17 cellular contexts compared by ENCODE assay signal in the genomic region with DNA sequence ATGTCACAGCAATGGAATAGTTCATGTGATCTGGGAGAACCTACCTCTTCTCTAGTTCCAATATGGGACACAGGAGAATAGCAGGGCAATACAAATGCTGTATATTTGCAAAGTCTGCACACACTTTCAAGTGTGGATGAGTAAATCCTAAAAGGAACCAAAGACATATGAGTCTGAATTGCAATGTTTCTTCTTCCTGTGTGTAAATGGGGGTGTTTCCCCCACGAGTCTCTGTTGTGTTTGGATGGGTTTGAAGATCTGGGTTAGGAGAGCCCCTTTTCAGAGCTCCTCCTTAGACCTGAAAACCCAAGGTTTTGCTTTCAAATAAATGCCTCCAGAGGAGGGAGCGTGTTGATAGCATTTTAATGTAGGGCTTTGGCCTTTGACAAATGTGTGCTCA.
DNase-seq lines count a peak whose midpoint lies in the region; ATAC-seq lines count a peak whose summit lies in the region.
"Had no signal": no experiment of that assay in that cellular context is flagged by ENCODE, and none has a peak within 500 bp of the region (broad histone marks: within the 10 kb centered on the region; RNA-seq: fewer than 3 reads in every experiment).

No MANE protein-coding gene starts in this region.

- no peak overlapping the region for H3K27ac Mint-ChIP-seq in stimulated activated naive CD8-positive, alpha-beta T cell treated with anti-CD3 and anti-CD28 coated beads, Interleukin-15, amount 100 ng/mL, for 72 hours
- H3K27ac Mint-ChIP-seq in dendritic cell treated with granulocyte-macrophage colony-stimulating factor and Interleukin-4, amounts not matched to agents 40 ng/mL and 50 ng/mL, for 4 days, result peak overlapping the region; percentile 89

- H3K27me3 Mint-ChIP-seq in stimulated activated naive CD8-positive, alpha-beta T cell treated with anti-CD3 and anti-CD28 coated beads, Interleukin-15, amount 100 ng/mL, for 72 hours, result no peaks in the 10 kb centered on the region
- no peaks in the 10 kb centered on the region for H3K27me3 Mint-ChIP-seq in dendritic cell treated with granulocyte-macrophage colony-stimulating factor and Interleukin-4, amounts not matched to agents 40 ng/mL and 50 ng/mL, for 4 days

- intact Hi-C loops in dendritic cell treated with granulocyte-macrophage colony-stimulating factor and Interleukin-4, amounts not matched to agents 40 ng/mL and 50 ng/mL, for 4 days (cut with micrococcal nuclease), result loop anchor here (10.0 kb wide), 1 partner anchor 109 kb away; the partner anchor contains the start of gene SNX30
- intact Hi-C loops in head of caudate nucleus (cut with DNase I), result no loop called here

- no peak overlapping the region for H3K4me3 Mint-ChIP-seq in stimulated activated naive CD8-positive, alpha-beta T cell treated with anti-CD3 and anti-CD28 coated beads, Interleukin-15, amount 100 ng/mL, for 72 hours
- peak overlapping the region; percentile 42 for H3K4me3 Mint-ChIP-seq in dendritic cell treated with granulocyte-macrophage colony-stimulating factor and Interleukin-4, amounts not matched to agents 40 ng/mL and 50 ng/mL, for 4 days

- ATAC-seq in stimulated activated naive CD8-positive, alpha-beta T cell treated with anti-CD3 and anti-CD28 coated beads, Interleukin-15, amount 100 ng/mL, for 72 hours, result peak; percentile 86
- no peak for ATAC-seq in stimulated activated naive CD8-positive, alpha-beta T cell treated with anti-CD3 and anti-CD28 coated beads, Interleukin-15, Interleukin-2, amounts not matched to agents 100 U/mL and 50 U/mL, for 24 hours
- ATAC-seq in HG02870 (IDR thresholded peaks at IDR 0.05; ENCODE audit: unreplicated experiment) (peak; percentile 42), HG03108 (IDR thresholded peaks at IDR 0.05; ENCODE audit: unreplicated experiment) (no peak), GM19397 (IDR thresholded peaks at IDR 0.05; ENCODE audit: unreplicated experiment) (no peak)

- peak in 1 of 2 donors; percentile 21 for DNase-seq in stimulated activated naive CD8-positive, alpha-beta T cell treated with anti-CD3 and anti-CD28 coated beads, Interleukin-15, amount 100 ng/mL, for 72 hours
- DNase-seq in stimulated activated naive CD8-positive, alpha-beta T cell treated with anti-CD3 and anti-CD28 coated beads, Interleukin-15, Interleukin-2, amounts not matched to agents 100 U/mL and 50 U/mL, for 24 hours, result no peak
- DNase-seq in NCI-H345 treated with DMSO at 0.1 percent for 48 hours (lab: John Stamatoyannopoulos, UW; ENCODE audit: unreplicated experiment), result no peak
- DNase-seq in head of caudate nucleus, result no peak
- DNase-seq: activated CD4-positive, alpha-beta T cell treated with anti-CD3 and anti-CD28 coated beads, Interleukin-2, amount 50 U/mL, for 4 hours; Caco-2; central memory CD4-positive, alpha-beta T cell; effector CD8-positive, alpha-beta T cell; EL; esophagus squamous epithelium; NCI-H1694 treated with DMSO at 0.1 percent for 48 hours; NCI-H226; SW 1271 had no signal

- H3K9me3 Mint-ChIP-seq in stimulated activated naive CD8-positive, alpha-beta T cell treated with anti-CD3 and anti-CD28 coated beads, Interleukin-15, amount 100 ng/mL, for 72 hours, result no peaks in the 10 kb centered on the region
- H3K9me3 Mint-ChIP-seq in dendritic cell treated with granulocyte-macrophage colony-stimulating factor and Interleukin-4, amounts not matched to agents 40 ng/mL and 50 ng/mL, for 4 days, result no peaks in the 10 kb centered on the region

- H3K36me3 Mint-ChIP-seq in dendritic cell treated with granulocyte-macrophage colony-stimulating factor and Interleukin-4, amounts not matched to agents 40 ng/mL and 50 ng/mL, for 4 days (ENCODE audit: low read depth), result peaks cover 50% of the 10 kb centered on the region

- H3K4me1 Mint-ChIP-seq in stimulated activated naive CD8-positive, alpha-beta T cell treated with anti-CD3 and anti-CD28 coated beads, Interleukin-15, amount 100 ng/mL, for 72 hours, result peaks cover 48% of the 10 kb centered on the region
- peaks cover 99% of the 10 kb centered on the region for H3K4me1 Mint-ChIP-seq in dendritic cell treated with granulocyte-macrophage colony-stimulating factor and Interleukin-4, amounts not matched to agents 40 ng/mL and 50 ng/mL, for 4 days (ENCODE audit: low read depth)

Comparison
In these comparisons a context has a peak if more than half of its experiments do, and no peak if none do; other contexts are left out.
1. ATAC-seq: peak in stimulated activated naive CD8-positive, alpha-beta T cell treated with anti-CD3 and anti-CD28 coated beads, Interleukin-15, amount 100 ng/mL, for 72 hours (single experiment) and HG02870 (single experiment); none in stimulated activated naive CD8-positive, alpha-beta T cell treated with anti-CD3 and anti-CD28 coated beads, Interleukin-15, Interleukin-2, amounts not matched to agents 100 U/mL and 50 U/mL, for 24 hours (single experiment), HG03108 (single experiment) and GM19397 (single experiment).